ENCODE assay signal across 22 cellular contexts in the genomic region with DNA sequence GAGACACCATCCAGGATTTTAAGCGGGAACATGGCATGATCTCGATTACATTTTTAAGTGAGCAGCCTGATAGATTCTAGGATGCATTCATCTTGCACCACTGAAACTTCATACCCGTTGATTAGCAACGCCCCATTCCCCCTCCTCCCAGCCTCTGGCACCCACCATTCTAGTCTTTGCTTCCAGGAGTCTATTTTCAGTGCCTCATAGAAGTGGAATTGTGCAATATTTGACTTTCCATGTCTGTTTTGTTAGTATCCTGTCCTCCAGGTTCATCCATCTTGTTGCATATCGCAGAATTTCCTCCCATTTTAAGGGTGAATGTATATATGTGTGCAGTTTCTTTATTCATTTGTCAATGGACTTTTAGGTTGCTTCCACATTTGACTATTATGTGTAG.
"Had no signal": no experiment of that assay in that cellular context is flagged by ENCODE, and none has a peak within 500 bp of the region (broad histone marks: within the 10 kb centered on the region; RNA-seq: fewer than 3 reads in every experiment).

No MANE protein-coding gene starts in this region.

- H3K4me3 Mint-ChIP-seq: activated B cell treated with CpG ODN at 0.5 μM for 24 hours; activated CD4-positive, alpha-beta memory T cell treated with anti-CD3 and anti-CD28 coated beads, Interleukin-2, amount 10 ng/mL, durations not matched to agents 7 days and 5 days; activated CD8-positive, alpha-beta memory T cell treated with anti-CD3 and anti-CD28 coated beads, Interleukin-2, amount 10 ng/mL, durations not matched to agents 7 days and 5 days; activated naive CD8-positive, alpha-beta T cell treated with anti-CD3 and anti-CD28 coated beads, Interleukin-2, amount 10 ng/mL, durations not matched to agents 7 days and 5 days had no signal

- H3K36me3 Mint-ChIP-seq: activated CD8-positive, alpha-beta memory T cell treated with anti-CD3 and anti-CD28 coated beads, Interleukin-2, amount 10 ng/mL, durations not matched to agents 7 days and 5 days; activated naive CD8-positive, alpha-beta T cell treated with anti-CD3 and anti-CD28 coated beads, Interleukin-2, amount 10 ng/mL, durations not matched to agents 7 days and 5 days had no signal

- H3K27me3 ChIP-seq: body of pancreas, hepatocyte, uterus had no signal

- H3K9me3 ChIP-seq: body of pancreas, tibial artery, uterus had no signal

- H3K9me3 Mint-ChIP-seq: activated B cell treated with CpG ODN at 0.5 μM for 24 hours; activated CD4-positive, alpha-beta memory T cell treated with anti-CD3 and anti-CD28 coated beads, Interleukin-2, amount 10 ng/mL, durations not matched to agents 7 days and 5 days; activated naive CD8-positive, alpha-beta T cell treated with anti-CD3 and anti-CD28 coated beads, Interleukin-2, amount 10 ng/mL, durations not matched to agents 7 days and 5 days had no signal

- DNase-seq: activated B cell treated with CpG ODN at 0.5 μM for 24 hours; activated CD4-positive, alpha-beta memory T cell treated with anti-CD3 and anti-CD28 coated beads, Interleukin-2, amount 10 ng/mL, durations not matched to agents 7 days and 5 days; activated CD4-positive, alpha-beta T cell treated with anti-CD3 and anti-CD28 coated beads for 4 hours; activated CD8-positive, alpha-beta memory T cell treated with anti-CD3 and anti-CD28 coated beads, Interleukin-2, amount 10 ng/mL, durations not matched to agents 7 days and 5 days; activated naive CD8-positive, alpha-beta T cell treated with anti-CD3 and anti-CD28 coated beads, Interleukin-2, amount 10 ng/mL, durations not matched to agents 7 days and 5 days; amygdala; body of pancreas; caudate nucleus; dorsolateral prefrontal cortex; foreskin fibroblast; kidney; occipital lobe; stimulated activated CD4-positive, alpha-beta T cell treated with anti-CD3 and anti-CD28 coated beads, Interleukin-12 subunit alpha, Interleukin-12 subunit beta, amount 100 ng/mL, for 4 hours; stimulated activated CD4-positive, alpha-beta T cell treated with anti-CD3 and anti-CD28 coated beads, Interleukin-1b, Interleukin-23, amount 100 ng/mL, for 48 hours; stimulated activated CD8-positive, alpha-beta memory T cell treated with anti-CD3 and anti-CD28 coated beads, Interleukin-4, amount 100 ng/mL, for 48 hours; stimulated activated naive CD4-positive, alpha-beta T cell treated with Interleukin-2 at 50 U/mL for 16 hours; tibial artery; uterus had no signal

- H3K27ac Mint-ChIP-seq: activated B cell treated with CpG ODN at 0.5 μM for 24 hours; activated CD4-positive, alpha-beta memory T cell treated with anti-CD3 and anti-CD28 coated beads, Interleukin-2, amount 10 ng/mL, durations not matched to agents 7 days and 5 days; activated CD8-positive, alpha-beta memory T cell treated with anti-CD3 and anti-CD28 coated beads, Interleukin-2, amount 10 ng/mL, durations not matched to agents 7 days and 5 days; activated naive CD8-positive, alpha-beta T cell treated with anti-CD3 and anti-CD28 coated beads, Interleukin-2, amount 10 ng/mL, durations not matched to agents 7 days and 5 days; endodermal cell had no signal

- H3K36me3 ChIP-seq: tibial artery, uterus had no signal

- H3K4me3 ChIP-seq: hepatocyte had no signal

- H3K27ac ChIP-seq: body of pancreas, epithelial cell of prostate, hepatocyte, tibial artery, uterus had no signal

- ATAC-seq: activated CD8-positive, alpha-beta memory T cell treated with anti-CD3 and anti-CD28 coated beads, Interleukin-2, amount 10 ng/mL, durations not matched to agents 7 days and 5 days; body of pancreas; left lobe of liver had no signal
